Comparison of ENCODE assay signal across 8 cellular contexts in the genomic region with DNA sequence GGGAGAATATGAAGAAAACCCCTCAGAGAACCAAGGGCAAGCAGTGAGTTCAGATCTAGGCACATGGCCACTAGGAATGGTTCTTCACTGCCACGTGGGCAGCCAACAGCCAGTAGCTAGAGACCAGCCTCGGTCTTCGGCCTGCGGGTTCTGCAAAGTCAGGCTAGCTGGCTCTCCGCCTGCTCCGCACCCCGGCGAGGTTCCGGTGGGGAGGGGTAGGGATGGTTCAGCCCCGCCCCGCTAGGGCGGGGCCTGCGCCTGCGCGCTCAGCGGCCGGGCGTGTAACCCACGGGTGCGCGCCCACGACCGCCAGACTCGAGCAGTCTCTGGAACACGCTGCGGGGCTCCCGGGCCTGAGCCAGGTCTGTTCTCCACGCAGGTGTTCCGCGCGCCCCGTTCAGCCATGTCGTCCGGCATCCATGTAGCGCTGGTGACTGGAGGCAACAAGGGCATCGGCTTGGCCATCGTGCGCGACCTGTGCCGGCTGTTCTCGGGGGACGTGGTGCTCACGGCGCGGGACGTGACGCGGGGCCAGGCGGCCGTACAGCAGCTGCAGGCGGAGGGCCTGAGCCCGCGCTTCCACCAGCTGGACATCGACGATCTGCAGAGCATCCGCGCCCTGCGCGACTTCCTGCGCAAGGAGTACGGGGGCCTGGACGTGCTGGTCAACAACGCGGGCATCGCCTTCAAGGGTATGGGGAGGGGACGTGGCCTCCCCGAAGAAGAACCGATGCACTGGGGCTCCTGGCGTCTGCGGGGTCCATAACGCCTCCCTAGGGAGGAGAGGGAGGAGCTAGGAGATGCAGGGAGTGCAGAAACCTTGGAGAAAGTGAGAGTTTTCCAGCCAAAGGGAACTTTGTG. TPM values are rescaled to one million over a fixed set of nuclear protein-coding genes. Genes with fewer than 3 reads are reported as not detected.
A peak's percentile ranks its signal among the peaks of the same experiment; 100 is the strongest.
DNase-seq lines count a peak whose midpoint lies in the region; ATAC-seq and TF ChIP-seq lines count a peak whose summit lies in the region.

CBR1 (plus strand) TSS at position 312 of the 861 bp plus-strand sequence; CDS start at position 404, 92 bp downstream.

- peak; percentile 70 for DNase-seq in NCI-H2107 treated with DMSO at 0.1 percent for 48 hours (lab: John Stamatoyannopoulos, UW; ENCODE audit: unreplicated experiment)
- DNase-seq in WERI-Rb-1, result peak; percentile 81
- DNase-seq in T47D (ENCODE audit: low read depth in 1 of 2, low spot score in 1 of 2), result peak; percentile 73 to 97
- DNase-seq in NCI-H1048 (lab: John Stamatoyannopoulos, UW), result no peak

- no peaks in the 10 kb centered on the region; the same call in 1 of the 2 replicates for H3K36me3 ChIP-seq in WERI-Rb-1
- H3K36me3 ChIP-seq in iPS-18a (ENCODE audit: control insufficient read depth, low read depth, low read length), result peaks cover 7% of the 10 kb centered on the region
- peaks cover 27% of the 10 kb centered on the region for H3K36me3 ChIP-seq in skeletal muscle satellite cell (ENCODE audit: insufficient read depth, low read length)

- H3K4me1 ChIP-seq in iPS-18a (ENCODE audit: control insufficient read depth, low read depth, low read length), result peaks cover 5% of the 10 kb centered on the region
- peaks cover 24% of the 10 kb centered on the region for H3K4me1 ChIP-seq in skeletal muscle satellite cell (ENCODE audit: control insufficient read depth, insufficient read depth, low read length)

- H3K4me3 ChIP-seq in WERI-Rb-1 (ENCODE audit: low read depth, low read length) (peak within 1 kb of the TSS; percentile 45), iPS-18a (ENCODE audit: low read length) (peak within 1 kb of the TSS; percentile 58), skeletal muscle satellite cell (ENCODE audit: low read length) (peak within 1 kb of the TSS; percentile 87)

- H3K9ac ChIP-seq in iPS-18a (ENCODE audit: low read length), result peak within 1 kb of the TSS; percentile 45
- H3K9ac ChIP-seq in skeletal muscle satellite cell (ENCODE audit: low read depth, low read length), result peak within 1 kb of the TSS; percentile 78

- no peaks in the 10 kb centered on the region for H3K27me3 ChIP-seq in WERI-Rb-1 (ENCODE audit: insufficient read depth, low read depth, severe bottlenecking)
- no peaks in the 10 kb centered on the region for H3K27me3 ChIP-seq in iPS-18a (ENCODE audit: control insufficient read depth, insufficient read depth, low read length)
- H3K27me3 ChIP-seq in skeletal muscle satellite cell (ENCODE audit: control insufficient read depth, insufficient read depth, low read length), result no peaks in the 10 kb centered on the region

- peak within 1 kb of the TSS; percentile 55 for H3K27ac ChIP-seq in WERI-Rb-1
- no peak within 1 kb of the TSS for H3K27ac ChIP-seq in iPS-18a (ENCODE audit: low read length)

- in situ Hi-C loops in T47D (cut with HindIII; ENCODE audit: low pct_unique_long_range_greater_than_20kb, low sequenced_read_pairs), result no loop called here

- H3K4me2 ChIP-seq in skeletal muscle satellite cell (ENCODE audit: low read length), result peak within 1 kb of the TSS; percentile 92

- TF ChIP-seq CTCF in WERI-Rb-1 (IDR thresholded peaks at IDR 0.05; ENCODE audit: low read depth, low read length), result no peak

- H3K9me3 ChIP-seq in WERI-Rb-1 (ENCODE audit: severe bottlenecking) (peaks cover 15% of the 10 kb centered on the region), iPS-18a (ENCODE audit: control insufficient read depth, low read depth, low read length) (peaks cover 9% of the 10 kb centered on the region), skeletal muscle satellite cell (replicated peaks; ENCODE audit: low read length) (peaks cover 6% of the 10 kb centered on the region)

- peak; percentile 93 for ATAC-seq in GM18511 (IDR thresholded peaks at IDR 0.05; ENCODE audit: unreplicated experiment)
- ATAC-seq in HG03025 (IDR thresholded peaks at IDR 0.05; ENCODE audit: low FRiP score, unreplicated experiment), result peak; percentile 92

RNA-seq across cellular contexts. Expression of gene CBR1, which starts in this region (rescaled TPM):
- total RNA-seq in skeletal muscle satellite cell (2012; rRNA removed), result 137 and 161 TPM in 2 replicates
